ENCODE assay signal across 9 cellular contexts in the genomic region with DNA sequence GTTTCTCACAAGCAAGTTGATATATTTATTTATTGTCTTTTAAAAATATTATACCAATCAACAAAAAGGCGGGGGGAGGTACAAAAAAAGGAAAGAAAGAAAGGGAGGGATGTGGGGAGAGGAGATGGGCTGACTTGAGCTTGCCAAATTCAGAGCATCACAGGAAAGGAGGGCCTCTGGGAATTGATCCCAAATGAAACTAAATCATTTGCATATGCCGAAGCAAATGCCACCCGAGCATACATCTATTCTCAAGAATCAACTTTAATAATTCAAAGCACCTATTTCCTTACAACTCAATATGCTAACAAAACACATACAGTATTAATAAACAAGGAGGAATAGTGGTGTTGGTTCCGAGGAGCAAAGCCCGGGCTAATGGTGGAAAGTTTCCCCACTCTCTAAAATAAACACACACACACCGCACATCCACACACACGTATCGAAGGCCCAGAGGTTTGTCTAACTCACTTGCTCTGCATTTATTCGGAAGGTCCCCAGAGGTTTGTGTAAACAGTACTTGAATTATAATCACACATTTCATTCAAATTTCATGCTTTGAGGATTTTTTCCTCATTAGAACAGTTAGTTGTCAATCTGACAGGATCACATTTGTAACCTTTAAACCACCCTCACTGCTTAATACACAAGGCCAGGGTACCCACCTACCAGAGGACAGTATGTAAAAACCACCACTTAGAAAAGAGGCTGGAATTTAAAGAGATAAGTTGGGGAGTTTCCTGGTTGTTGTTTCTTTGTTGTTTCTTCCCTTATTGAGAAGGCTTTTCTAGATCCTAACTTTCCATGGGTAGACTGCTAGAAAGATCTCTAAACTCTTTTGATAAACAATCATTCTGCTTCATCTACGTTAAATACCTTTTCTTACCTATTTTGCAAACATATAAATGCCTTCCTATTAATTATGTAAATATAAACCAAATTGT.
DNase-seq lines count a peak whose midpoint lies in the region; ATAC-seq, FAIRE-seq and TF ChIP-seq lines count a peak whose summit lies in the region.
"Had no signal": no experiment of that assay in that cellular context is flagged by ENCODE, and none has a peak within 500 bp of the region (broad histone marks: within the 10 kb centered on the region; RNA-seq: fewer than 3 reads in every experiment).

No MANE protein-coding gene starts in this region.

- peak; percentile 77 for FAIRE-seq in astrocyte (lab: Jason Lieb, UNC)

- 57% methylated on average over 7 of the region's 10 CpGs for WGBS in HUES64

- POLR2A ChIA-PET in AG04449 (lab: Yijun Ruan, JAX): no interaction called here

- DNase-seq in AG04449 (ENCODE audit: low read depth, low spot score) (no peak), astrocyte (ENCODE audit: low read depth) (no peak), mesothelial cell of epicardium (ENCODE audit: low spot score in 2 of 2, unreplicated experiment in 2 of 2) (no peak), DMS114 treated with DMSO at 0.1 percent for 48 hours (lab: John Stamatoyannopoulos, UW; ENCODE audit: unreplicated experiment) (no peak), GF-D8 (lab: John Stamatoyannopoulos, UW) (no peak), HUDEP-2 (lab: John Stamatoyannopoulos, UW; ENCODE audit: unreplicated experiment in 76 of 76) (no peak)
- DNase-seq: activated CD4-positive, alpha-beta T cell treated with anti-CD3 and anti-CD28 coated beads for 4 hours had no signal

- H3K9ac ChIP-seq in HUES64 (ENCODE audit: low read depth, low read length): no peak overlapping the region
- peak overlapping the region; percentile 79 for H3K9ac ChIP-seq in astrocyte (ENCODE audit: low read length)

- H3K4me1 Mint-ChIP-seq in astrocyte (ENCODE audit: low read depth, unreplicated experiment) (peaks cover 37% of the 10 kb centered on the region), mesothelial cell of epicardium (peaks cover 56% of the 10 kb centered on the region)

- H3K9me3 ChIP-seq in HUES64 (ENCODE audit: insufficient read depth, low read depth, low read length) (no peaks in the 10 kb centered on the region), astrocyte (ENCODE audit: insufficient read depth, low read depth, low read length) (no peaks in the 10 kb centered on the region)

- no peak for ATAC-seq in HG03175 (IDR thresholded peaks at IDR 0.05; ENCODE audit: unreplicated experiment)

- H3K27me3 ChIP-seq in HUES64 (ENCODE audit: insufficient read depth, low read length) (no peaks in the 10 kb centered on the region), astrocyte (ENCODE audit: insufficient read depth, low read length) (no peaks in the 10 kb centered on the region)

- H3K9me3 Mint-ChIP-seq in astrocyte (ENCODE audit: unreplicated experiment) (no peaks in the 10 kb centered on the region), mesothelial cell of epicardium (no peaks in the 10 kb centered on the region)

- H3K4me3 Mint-ChIP-seq in astrocyte (ENCODE audit: unreplicated experiment) (peak overlapping the region; percentile 66), mesothelial cell of epicardium (peak overlapping the region; percentile 39)

- H3K27ac Mint-ChIP-seq in astrocyte (ENCODE audit: unreplicated experiment): no peak overlapping the region
- peak overlapping the region; percentile 95 for H3K27ac Mint-ChIP-seq in mesothelial cell of epicardium

- H3K27me3 Mint-ChIP-seq in astrocyte (ENCODE audit: low read depth, unreplicated experiment): no peaks in the 10 kb centered on the region
- H3K27me3 Mint-ChIP-seq in mesothelial cell of epicardium (ENCODE audit: low read depth): no peaks in the 10 kb centered on the region

- peaks cover 68% of the 10 kb centered on the region for H3K79me2 ChIP-seq in astrocyte (ENCODE audit: insufficient read depth, low read length)

- H3K4me2 ChIP-seq in astrocyte (ENCODE audit: low read length): peak overlapping the region; percentile 87

- TF ChIP-seq CTCF in AG04449 (IDR thresholded peaks at IDR 0.05; ENCODE audit: insufficient read depth, low read length, missing control alignments) (no peak), astrocyte (IDR thresholded peaks at IDR 0.05; ENCODE audit: insufficient read depth, low read depth, low read length) (no peak), mesothelial cell of epicardium (IDR thresholded peaks at IDR 0.05; ENCODE audit: unreplicated experiment) (no peak)

- CTCF ChIA-PET in AG04449 (lab: Yijun Ruan, JAX): interaction anchor here (1.0 to 1.3 kb wide), 2 partner anchors 11 to 89 kb away, joined by 3 to 4 read pairs; no protein-coding TSS in a partner anchor

- H3K36me3 Mint-ChIP-seq in astrocyte (ENCODE audit: low read depth, unreplicated experiment) (no peaks in the 10 kb centered on the region), mesothelial cell of epicardium (no peaks in the 10 kb centered on the region)

- H2AFZ ChIP-seq in astrocyte (ENCODE audit: low read depth, low read length): peak overlapping the region; percentile 12

- peaks cover 36% of the 10 kb centered on the region for H3K4me1 ChIP-seq in HUES64 (ENCODE audit: insufficient read depth, low read length)
- H3K4me1 ChIP-seq in astrocyte (ENCODE audit: insufficient read depth, low read length): peaks cover 37% of the 10 kb centered on the region

- H4K20me1 ChIP-seq in astrocyte (ENCODE audit: insufficient read depth, low read length): no peaks in the 10 kb centered on the region

- no peaks in the 10 kb centered on the region for H3K36me3 ChIP-seq in HUES64 (ENCODE audit: insufficient read depth, low read length)
- H3K36me3 ChIP-seq in astrocyte (ENCODE audit: insufficient read depth, low read length): no peaks in the 10 kb centered on the region

- H3K27ac ChIP-seq in HUES64 (ENCODE audit: low read depth, low read length): no peak overlapping the region
- peak overlapping the region; percentile 89 for H3K27ac ChIP-seq in astrocyte (ENCODE audit: low read depth, low read length)

- H3K4me3 ChIP-seq in AG04449 (ENCODE audit: low read depth, low read length) (peak overlapping the region; percentile 33), HUES64 (ENCODE audit: low read length) (peak overlapping the region; percentile 70), astrocyte (ENCODE audit: insufficient read depth, low read depth, low read length) (peak overlapping the region; percentile 77)
